ENCODE assay signal across 1 cellular context in the genomic region with DNA sequence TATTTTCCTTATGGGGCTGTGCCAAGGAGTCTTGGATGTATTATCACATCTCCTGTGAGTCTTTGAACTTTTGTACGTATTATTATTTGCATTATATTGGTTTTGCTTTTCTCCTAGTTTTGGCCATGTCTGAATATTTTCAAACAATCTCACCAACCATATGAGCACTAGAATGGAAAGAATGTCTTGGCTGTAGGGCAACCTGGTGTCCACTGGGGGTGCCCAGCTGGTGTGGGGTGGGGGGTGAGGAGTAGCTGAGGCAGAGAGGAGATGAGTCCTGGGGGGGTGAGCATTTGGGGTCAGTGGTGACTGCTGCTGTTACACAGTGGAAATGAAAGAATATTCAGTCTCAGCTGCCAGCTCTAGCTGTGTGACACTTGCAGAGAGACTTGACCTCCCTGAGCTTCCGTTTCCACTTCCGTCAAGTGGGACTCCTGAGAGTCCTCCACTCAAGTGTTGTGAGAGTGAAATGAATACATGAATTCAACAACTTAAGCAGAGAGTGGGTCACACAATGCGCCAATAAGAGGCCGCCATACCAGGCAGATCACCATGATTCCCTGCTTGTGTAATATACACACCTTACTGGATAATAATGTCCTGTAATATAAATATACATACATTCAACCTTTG.
TF ChIP-seq lines count a peak whose summit lies in the region.

No MANE protein-coding gene starts in this region.

TF ChIP-seq in HepG2, 621 proteins besides CTCF, POLR2A, EP300 and RAD21:
- no peak for TF ChIP-seq NR2F1 (CRISPR knock-in tag; IDR thresholded peaks at IDR 0.05)
- no peak for TF ChIP-seq ZNF432 (CRISPR knock-in tag; IDR thresholded peaks at IDR 0.05; ENCODE audit: borderline replicate concordance)
- TF ChIP-seq ZNF496 (CRISPR knock-in tag; IDR thresholded peaks at IDR 0.05; ENCODE audit: insufficient replicate concordance): no peak
- TF ChIP-seq FLYWCH1 (CRISPR knock-in tag; IDR thresholded peaks at IDR 0.05): no peak
- TF ChIP-seq LCORL (IDR thresholded peaks at IDR 0.05): no peak
- no peak for TF ChIP-seq LCORL (CRISPR knock-in tag; IDR thresholded peaks at IDR 0.05)
- no peak for TF ChIP-seq MTA3 (CRISPR knock-in tag; IDR thresholded peaks at IDR 0.05)
- TF ChIP-seq ZNF263 (CRISPR knock-in tag; IDR thresholded peaks at IDR 0.05): no peak
- TF ChIP-seq HDAC6 (IDR thresholded peaks at IDR 0.05; ENCODE audit: low read depth, low read length): no peak
- TF ChIP-seq MAFK (conservative IDR thresholded peaks at IDR 0.05 in 1 of 2, IDR thresholded peaks at IDR 0.05 in 1 of 2; ENCODE audit: low read length in 2 of 2): no peak
- no peak for TF ChIP-seq SNAPC5 (CRISPR knock-in tag; IDR thresholded peaks at IDR 0.05; ENCODE audit: borderline replicate concordance)
- no peak for TF ChIP-seq HOMEZ (CRISPR knock-in tag; IDR thresholded peaks at IDR 0.05; ENCODE audit: low read depth)
- no peak for TF ChIP-seq REXO4 (CRISPR knock-in tag; IDR thresholded peaks at IDR 0.05; ENCODE audit: borderline replicate concordance)
- TF ChIP-seq ZEB1 (IDR thresholded peaks at IDR 0.05; ENCODE audit: insufficient replicate concordance, low read depth): no peak
